Comparison of ENCODE assay signal across 13 cellular contexts in the genomic region with DNA sequence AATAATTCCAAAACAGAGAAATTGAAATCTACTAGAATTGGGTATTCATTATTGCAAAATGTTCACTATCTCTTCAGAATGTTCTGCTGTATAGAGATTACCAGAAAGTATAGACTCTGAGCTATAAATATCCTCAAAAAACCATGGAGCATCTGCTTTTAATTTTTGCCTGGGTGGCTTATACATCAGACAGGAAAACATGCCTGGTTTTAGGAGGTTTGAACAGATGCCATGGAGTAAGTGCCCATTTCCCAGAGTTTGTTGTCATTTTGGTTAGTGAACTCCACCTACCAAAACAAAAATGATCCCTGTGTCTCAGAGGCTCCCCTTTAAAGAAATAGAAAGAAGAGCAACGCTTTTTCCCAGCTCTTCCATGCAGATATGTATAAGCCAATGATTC.
"Had no signal": no experiment of that assay in that cellular context is flagged by ENCODE, and none has a peak within 500 bp of the region (broad histone marks: within the 10 kb centered on the region; RNA-seq: fewer than 3 reads in every experiment).

No MANE protein-coding gene starts in this region.

- H3K27me3 ChIP-seq: esophagus muscularis mucosa, left lung, right lobe of liver, thyroid gland had no signal

- ATAC-seq: left lung; right lobe of liver; stimulated activated effector memory CD8-positive, alpha-beta T cell treated with anti-CD3 and anti-CD28 coated beads, Interleukin-12 subunit alpha, Interleukin-12 subunit beta, amount 100 ng/mL, for 72 hours had no signal

- H3K27ac ChIP-seq: esophagus muscularis mucosa, left lung, right lobe of liver, thyroid gland had no signal

- H3K4me3 Mint-ChIP-seq: activated naive CD8-positive, alpha-beta T cell treated with anti-CD3 and anti-CD28 coated beads for 36 hours; activated T-helper 1 cell treated with anti-CD3 and anti-CD28 coated beads, Interleukin-12 subunit alpha, Interleukin-12 subunit beta, Interleukin-2, Interleukin-4 antibody, amounts not matched to agents 30 ng/mL and 10 ng/mL and 1 ng/mL, durations not matched to agents 14 hours and 24 hours and 36 hours; neural crest cell; stimulated activated effector memory CD8-positive, alpha-beta T cell treated with anti-CD3 and anti-CD28 coated beads, Interleukin-12 subunit alpha, Interleukin-12 subunit beta, amount 100 ng/mL, for 72 hours had no signal

- H3K4me3 ChIP-seq: esophagus muscularis mucosa, left lung, right lobe of liver, thyroid gland had no signal

- DNase-seq: activated CD4-positive, CD25-positive, alpha-beta regulatory T cell treated with anti-CD3 and anti-CD28 coated beads, Interleukin-2, amount 50 U/mL, for 72 hours; activated naive CD8-positive, alpha-beta T cell treated with anti-CD3 and anti-CD28 coated beads for 36 hours; hippocampal formation; kidney; left lung; mammary epithelial cell; right lobe of liver; stimulated activated CD4-positive, alpha-beta T cell treated with anti-CD3 and anti-CD28 coated beads, Interleukin-12 subunit alpha, Interleukin-12 subunit beta, amount 100 ng/mL, for 4 hours; thyroid gland had no signal

- H3K36me3 Mint-ChIP-seq: activated naive CD8-positive, alpha-beta T cell treated with anti-CD3 and anti-CD28 coated beads for 36 hours; stimulated activated effector memory CD8-positive, alpha-beta T cell treated with anti-CD3 and anti-CD28 coated beads, Interleukin-12 subunit alpha, Interleukin-12 subunit beta, amount 100 ng/mL, for 72 hours had no signal

- H3K27ac Mint-ChIP-seq: activated naive CD8-positive, alpha-beta T cell treated with anti-CD3 and anti-CD28 coated beads for 36 hours; activated T-helper 1 cell treated with anti-CD3 and anti-CD28 coated beads, Interleukin-12 subunit alpha, Interleukin-12 subunit beta, Interleukin-2, Interleukin-4 antibody, amounts not matched to agents 30 ng/mL and 10 ng/mL and 1 ng/mL, durations not matched to agents 14 hours and 24 hours and 36 hours; stimulated activated effector memory CD8-positive, alpha-beta T cell treated with anti-CD3 and anti-CD28 coated beads, Interleukin-12 subunit alpha, Interleukin-12 subunit beta, amount 100 ng/mL, for 72 hours had no signal

- H3K9me3 Mint-ChIP-seq: activated naive CD8-positive, alpha-beta T cell treated with anti-CD3 and anti-CD28 coated beads for 36 hours; activated T-helper 1 cell treated with anti-CD3 and anti-CD28 coated beads, Interleukin-12 subunit alpha, Interleukin-12 subunit beta, Interleukin-2, Interleukin-4 antibody, amounts not matched to agents 30 ng/mL and 10 ng/mL and 1 ng/mL, durations not matched to agents 14 hours and 24 hours and 36 hours; neural crest cell; stimulated activated effector memory CD8-positive, alpha-beta T cell treated with anti-CD3 and anti-CD28 coated beads, Interleukin-12 subunit alpha, Interleukin-12 subunit beta, amount 100 ng/mL, for 72 hours had no signal

- H3K9me3 ChIP-seq: esophagus muscularis mucosa, left lung, right lobe of liver, thyroid gland had no signal

- H3K36me3 ChIP-seq: esophagus muscularis mucosa, left lung, right lobe of liver, thyroid gland had no signal

- H3K4me1 ChIP-seq: esophagus muscularis mucosa, right lobe of liver, thyroid gland had no signal
